Comparison of ENCODE assay signal across 17 cellular contexts in the genomic region with DNA sequence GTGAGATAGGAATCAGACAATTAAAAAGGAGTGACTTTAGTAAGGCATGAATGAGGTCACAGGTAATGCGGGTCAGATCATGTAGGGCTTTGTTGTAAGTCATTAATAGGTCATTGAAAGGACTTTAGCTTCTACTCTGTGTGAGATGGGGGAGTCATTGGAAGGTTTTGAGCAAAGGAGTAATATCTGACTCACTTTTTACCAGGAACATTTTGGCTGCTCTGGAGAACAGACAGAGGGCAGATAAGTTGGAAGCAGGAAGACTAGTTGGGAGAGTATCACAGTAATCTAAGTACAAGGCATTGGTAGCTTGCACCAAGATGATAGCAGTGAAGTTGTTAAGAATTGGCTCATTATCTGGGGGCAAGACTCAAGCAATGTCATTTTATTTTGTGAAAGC. TPM values are rescaled to one million over a fixed set of nuclear protein-coding genes. Genes with fewer than 3 reads are reported as not detected.
DNase-seq lines count a peak whose midpoint lies in the region; ATAC-seq, FAIRE-seq and TF ChIP-seq lines count a peak whose summit lies in the region.
"Had no signal": no experiment of that assay in that cellular context is flagged by ENCODE, and none has a peak within 500 bp of the region (broad histone marks: within the 10 kb centered on the region; RNA-seq: fewer than 3 reads in every experiment).

No MANE protein-coding gene starts in this region.

- H3K36me3 Mint-ChIP-seq in CD4-positive, CD25-positive, alpha-beta regulatory T cell: peaks cover 5% of the 10 kb centered on the region
- H3K36me3 Mint-ChIP-seq in activated T-helper 17 cell treated with anti-CD3 and anti-CD28 coated beads, Interleukin-2, amount 50 U/mL, for 72 hours (ENCODE audit: low read depth): peaks cover 77% of the 10 kb centered on the region
- H3K36me3 Mint-ChIP-seq in mesothelial cell of epicardium: peaks cover 14% of the 10 kb centered on the region

- DNase-seq in CD4-positive, CD25-positive, alpha-beta regulatory T cell: no peak
- DNase-seq in H54 (ENCODE audit: insufficient read length, low spot score) (no peak), foreskin keratinocyte (peak; percentile 36 to 50), NK-92 (lab: John Stamatoyannopoulos, UW; ENCODE audit: unreplicated experiment) (no peak), DMS79 (lab: John Stamatoyannopoulos, UW) (no peak), mesothelial cell of epicardium (ENCODE audit: low spot score in 2 of 2, unreplicated experiment in 2 of 2) (no peak)
- DNase-seq: activated CD4-positive, alpha-beta T cell treated with anti-CD3 and anti-CD28 coated beads, Interleukin-2, amount 50 U/mL, for 48 hours; DMS53; effector memory CD4-positive, alpha-beta T cell; foreskin melanocyte; NCI-H446 treated with DMSO at 0.1 percent for 48 hours; SJCRH30; stimulated activated CD4-positive, alpha-beta T cell treated with anti-CD3 and anti-CD28 coated beads, Interleukin-15, amount 100 ng/mL, for 24 hours had no signal

- no peak for TF ChIP-seq POLR2A in H54 (IDR thresholded peaks at IDR 0.05; ENCODE audit: low read depth, low read length)

- no peaks in the 10 kb centered on the region for H3K9me3 ChIP-seq in CD4-positive, CD25-positive, alpha-beta regulatory T cell (ENCODE audit: control insufficient read depth in 2 of 2, low read length in 2 of 2)
- H3K9me3 ChIP-seq: SJCRH30, thoracic aorta had no signal

- no peak for ATAC-seq in CD4-positive, CD25-positive, alpha-beta regulatory T cell (ENCODE audit: low read depth in 2 of 2)
- ATAC-seq in activated T-helper 17 cell treated with anti-CD3 and anti-CD28 coated beads, Interleukin-2, amount 50 U/mL, for 72 hours (replicated peaks): no peak
- ATAC-seq in foreskin keratinocyte (peak; percentile 91), GM21360 (IDR thresholded peaks at IDR 0.05; ENCODE audit: unreplicated experiment) (no peak)

- no peaks in the 10 kb centered on the region for H3K9me3 Mint-ChIP-seq in CD4-positive, CD25-positive, alpha-beta regulatory T cell
- H3K9me3 Mint-ChIP-seq in activated T-helper 17 cell treated with anti-CD3 and anti-CD28 coated beads, Interleukin-2, amount 50 U/mL, for 72 hours: no peaks in the 10 kb centered on the region
- peaks cover 5% of the 10 kb centered on the region for H3K9me3 Mint-ChIP-seq in mesothelial cell of epicardium
- H3K9me3 Mint-ChIP-seq: nephron had no signal

- TF ChIP-seq CTCF in foreskin keratinocyte (conservative IDR thresholded peaks at IDR 0.05): no peak
- TF ChIP-seq CTCF in mesothelial cell of epicardium (IDR thresholded peaks at IDR 0.05; ENCODE audit: unreplicated experiment): no peak

- peaks cover 34 to 75% (median 60%) of the 10 kb centered on the region in 4 donors for H3K4me1 Mint-ChIP-seq in CD4-positive, CD25-positive, alpha-beta regulatory T cell
- peaks cover 44% of the 10 kb centered on the region for H3K4me1 Mint-ChIP-seq in activated T-helper 17 cell treated with anti-CD3 and anti-CD28 coated beads, Interleukin-2, amount 50 U/mL, for 72 hours
- H3K4me1 Mint-ChIP-seq in mesothelial cell of epicardium: peaks cover 3% of the 10 kb centered on the region
- H3K4me1 Mint-ChIP-seq: nephron had no signal

- peak overlapping the region; percentile 43 for H3K27ac ChIP-seq in CD4-positive, CD25-positive, alpha-beta regulatory T cell (ENCODE audit: insufficient read depth, low read length, poor library complexity, severe bottlenecking)
- no peak overlapping the region for H3K27ac ChIP-seq in foreskin keratinocyte
- H3K27ac ChIP-seq: SJCRH30, thoracic aorta had no signal

- H3K4me3 Mint-ChIP-seq in CD4-positive, CD25-positive, alpha-beta regulatory T cell: peak overlapping the region in 2 of 4 donors; percentile 2 to 6
- peak overlapping the region; percentile 34 for H3K4me3 Mint-ChIP-seq in activated T-helper 17 cell treated with anti-CD3 and anti-CD28 coated beads, Interleukin-2, amount 50 U/mL, for 72 hours
- no peak overlapping the region for H3K4me3 Mint-ChIP-seq in mesothelial cell of epicardium
- H3K4me3 Mint-ChIP-seq: nephron had no signal

- peak; percentile 48 for FAIRE-seq in H54 (lab: Jason Lieb, UNC)

- H3K36me3 ChIP-seq in CD4-positive, CD25-positive, alpha-beta regulatory T cell (ENCODE audit: control insufficient read depth, insufficient read depth, low read length): peaks cover 9% of the 10 kb centered on the region

- H3K27ac Mint-ChIP-seq in CD4-positive, CD25-positive, alpha-beta regulatory T cell: peak overlapping the region; percentile 30 to 89 (median 87)
- H3K27ac Mint-ChIP-seq in activated T-helper 17 cell treated with anti-CD3 and anti-CD28 coated beads, Interleukin-2, amount 50 U/mL, for 72 hours: peak overlapping the region; percentile 64
- no peak overlapping the region for H3K27ac Mint-ChIP-seq in mesothelial cell of epicardium
- H3K27ac Mint-ChIP-seq: nephron had no signal

- H3K27me3 ChIP-seq in CD4-positive, CD25-positive, alpha-beta regulatory T cell (ENCODE audit: control insufficient read depth, insufficient read depth, low read length): no peaks in the 10 kb centered on the region
- H3K27me3 ChIP-seq in foreskin keratinocyte: no peaks in the 10 kb centered on the region
- H3K27me3 ChIP-seq: SJCRH30 had no signal

- H3K27me3 Mint-ChIP-seq in CD4-positive, CD25-positive, alpha-beta regulatory T cell: no peaks in the 10 kb centered on the region
- no peaks in the 10 kb centered on the region for H3K27me3 Mint-ChIP-seq in activated T-helper 17 cell treated with anti-CD3 and anti-CD28 coated beads, Interleukin-2, amount 50 U/mL, for 72 hours
- no peaks in the 10 kb centered on the region for H3K27me3 Mint-ChIP-seq in mesothelial cell of epicardium (ENCODE audit: low read depth)

- H3K4me1 ChIP-seq in CD4-positive, CD25-positive, alpha-beta regulatory T cell (ENCODE audit: control insufficient read depth, insufficient read depth, low read length, poor library complexity, severe bottlenecking): peaks cover 27% of the 10 kb centered on the region
- H3K4me1 ChIP-seq in foreskin keratinocyte: peaks cover 4% of the 10 kb centered on the region
- H3K4me1 ChIP-seq: SJCRH30 had no signal

- no peak overlapping the region for H3K4me3 ChIP-seq in CD4-positive, CD25-positive, alpha-beta regulatory T cell (ENCODE audit: low read depth, low read length)
- H3K4me3 ChIP-seq: SJCRH30, thoracic aorta had no signal

RNA-seq across cellular contexts. Expression of a gene that starts 37.4 kb away (rescaled TPM):
- 114 TPM for total RNA-seq in CD4-positive, CD25-positive, alpha-beta regulatory T cell
- 100 to 1,000 TPM; 135 to 191 (median 174) TPM for polyA plus RNA-seq in CD4-positive, CD25-positive, alpha-beta regulatory T cell
- 100 to 1,000 TPM; 243 to 283 TPM for total RNA-seq in activated T-helper 17 cell treated with anti-CD3 and anti-CD28 coated beads, Interleukin-2, amount 50 U/mL, for 72 hours
- total RNA-seq in foreskin keratinocyte (53.8 and 54.7 TPM in 2 replicates), mesothelial cell of epicardium (54.4 to 59.0 TPM (median 56.9 TPM) in 3 replicates)
- 8.2 and 10.6 TPM in 2 replicates for polyA plus RNA-seq in foreskin keratinocyte

Comparison
In these comparisons a context has a peak if more than half of its experiments do, and no peak if none do; other contexts are left out.
1. DNase-seq: peak in foreskin keratinocyte (2 of 2); none in CD4-positive, CD25-positive, alpha-beta regulatory T cell (0 of 3), H54 (single experiment), NK-92 (single experiment), DMS79 (single experiment) and mesothelial cell of epicardium (0 of 2).